In the genomic region with DNA sequence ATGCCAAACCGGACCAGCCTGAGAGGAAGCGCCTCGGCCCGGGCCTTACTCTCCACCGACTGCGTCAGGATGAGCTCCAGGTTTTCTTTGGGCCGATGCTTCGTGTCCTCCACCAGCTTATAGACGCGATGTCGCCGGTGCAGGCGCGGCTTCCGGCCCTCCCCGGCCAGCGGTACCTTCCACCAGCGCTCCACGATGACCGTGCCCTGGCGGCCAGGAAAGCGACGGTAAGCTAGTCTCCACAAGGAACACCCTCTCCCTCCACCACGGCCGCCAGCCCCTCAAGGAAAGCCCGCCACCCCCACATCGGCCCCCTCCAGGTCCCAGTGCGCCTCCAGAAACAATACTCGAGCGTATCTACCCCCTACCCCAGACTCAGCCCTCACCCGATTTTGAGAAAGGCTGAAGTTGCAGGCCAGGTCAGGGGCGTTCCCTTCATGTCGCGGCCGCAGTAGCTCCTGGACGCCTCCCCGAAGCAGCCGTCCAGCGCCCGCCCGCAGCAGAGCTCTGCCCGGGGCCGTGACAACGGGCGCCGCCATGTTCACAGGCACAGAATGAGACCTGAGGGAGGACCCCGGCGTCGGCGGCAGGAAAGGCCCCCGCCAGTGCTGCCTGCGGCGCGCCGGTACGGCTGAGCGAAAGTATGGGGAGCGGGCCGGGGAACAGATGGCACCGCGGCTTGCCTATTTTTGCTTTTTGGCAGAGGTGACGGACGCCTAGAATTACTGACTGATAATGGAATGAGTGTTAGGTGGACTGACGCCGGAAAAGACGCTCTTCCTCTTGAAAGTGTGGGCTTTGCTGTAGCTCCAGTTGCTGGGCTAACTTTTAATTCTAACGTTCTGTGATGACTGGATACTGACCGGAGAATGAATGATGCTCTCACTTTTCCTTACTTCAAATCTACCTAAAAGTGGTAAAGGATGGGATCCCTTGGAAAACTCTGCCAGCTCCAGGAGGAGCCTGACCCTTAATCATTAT, we compare ENCODE assay signal across 8 cellular contexts. TPM values are rescaled to one million over a fixed set of nuclear protein-coding genes. Genes with fewer than 3 reads are reported as not detected.
DNase-seq lines count a peak whose midpoint lies in the region; TF ChIP-seq lines count a peak whose summit lies in the region.

A gene (minus strand): TSS at position 556 of the 981 bp plus-strand sequence. CDS start 17 bp downstream, at position 539.

- in situ Hi-C loops in endometrial microvascular endothelial cells (cut with HindIII; ENCODE audit: inconsistent ontology term, low pct_unique_long_range_greater_than_20kb, low sequenced_read_pairs): no loop called here

- H3K79me2 ChIP-seq in OCI-LY1 (ENCODE audit: insufficient read depth, low read length): no peaks in the 10 kb centered on the region

- peak within 1 kb of the TSS; percentile 88 for H3K4me2 ChIP-seq in OCI-LY1 (ENCODE audit: low read length)

- POLR2A ChIA-PET in CD8-positive, alpha-beta memory T cell (lab: Charles Lee): interaction anchor here (0.5 to 1.9 kb wide), 11 partner anchors 27 to 436 kb away, joined by 3 to 14 read pairs (median 4); a partner anchor contains a TSS

- peak within 1 kb of the TSS; percentile 83 to 98 (median 92) for H3K4me3 Mint-ChIP-seq in CD8-positive, alpha-beta memory T cell

- H4K20me1 ChIP-seq in OCI-LY1 (ENCODE audit: insufficient read depth, low read length): no peaks in the 10 kb centered on the region

- H3K27ac ChIP-seq in CD8-positive, alpha-beta memory T cell (ENCODE audit: low read depth, low read length): peak within 1 kb of the TSS; percentile 86
- H3K27ac ChIP-seq in OCI-LY1 (ENCODE audit: low read depth, low read length, poor library complexity, severe bottlenecking): peak within 1 kb of the TSS; percentile 34

- no peaks in the 10 kb centered on the region for H3K9me3 Mint-ChIP-seq in CD8-positive, alpha-beta memory T cell

- H3K9me2 ChIP-seq in OCI-LY1 (ENCODE audit: low read depth, low read length): no peaks in the 10 kb centered on the region

- peaks cover 12% of the 10 kb centered on the region for H3K4me1 ChIP-seq in CD8-positive, alpha-beta memory T cell (ENCODE audit: insufficient read depth, low read length)
- H3K4me1 ChIP-seq in OCI-LY1 (ENCODE audit: insufficient read depth, low read length, severe bottlenecking): peaks cover 16% of the 10 kb centered on the region

- TF ChIP-seq CTCF in GM20000 (IDR thresholded peaks at IDR 0.05; ENCODE audit: extremely low read depth, missing control alignments) (no peak), OCI-LY1 (IDR thresholded peaks at IDR 0.05; ENCODE audit: low read length) (no peak)

- peaks cover 19 to 29% (median 23%) of the 10 kb centered on the region in 3 donors for H3K4me1 Mint-ChIP-seq in CD8-positive, alpha-beta memory T cell

- peaks cover 21% of the 10 kb centered on the region for H3K36me3 ChIP-seq in CD8-positive, alpha-beta memory T cell (ENCODE audit: insufficient read depth, low read length)
- peaks cover 39% of the 10 kb centered on the region for H3K36me3 ChIP-seq in OCI-LY1 (ENCODE audit: insufficient read depth, low read length)

- H3K27me3 Mint-ChIP-seq in CD8-positive, alpha-beta memory T cell: no peaks in the 10 kb centered on the region

- no peaks in the 10 kb centered on the region for H3K9me3 ChIP-seq in CD8-positive, alpha-beta memory T cell (ENCODE audit: low read length)
- no peaks in the 10 kb centered on the region for H3K9me3 ChIP-seq in OCI-LY1 (ENCODE audit: low read length)

- peaks cover 0 to 51% (median 11%) of the 10 kb centered on the region in 3 donors for H3K36me3 Mint-ChIP-seq in CD8-positive, alpha-beta memory T cell

- peak within 1 kb of the TSS; percentile 94 for H3K9ac ChIP-seq in OCI-LY1 (ENCODE audit: low read length)

- peak within 1 kb of the TSS; percentile 57 for H2AFZ ChIP-seq in OCI-LY1 (ENCODE audit: low read length)

- H3F3A ChIP-seq in OCI-LY1 (ENCODE audit: insufficient read depth, low read length): no peaks in the 10 kb centered on the region

- H3K27ac Mint-ChIP-seq in CD8-positive, alpha-beta memory T cell: peak within 1 kb of the TSS; percentile 84 to 99 (median 98)

- CTCF ChIA-PET in CD8-positive, alpha-beta memory T cell (lab: Charles Lee): interaction anchor here (0.8 to 1.7 kb wide), 5 partner anchors 10 to 115 kb away, joined by 3 to 6 read pairs (median 3); a partner anchor contains a TSS

- peak; percentile 71 to 87 (median 77) for DNase-seq in CD8-positive, alpha-beta memory T cell
- DNase-seq in GM20000 (ENCODE audit: low spot score): peak; percentile 93
- peak in 73 of 76 experiments; percentile 14 to 89 (median 71) for DNase-seq in HUDEP-2 (lab: John Stamatoyannopoulos, UW; ENCODE audit: unreplicated experiment in 76 of 76)
- peak; percentile 66 for DNase-seq in activated CD8-positive, alpha-beta memory T cell treated with anti-CD3 and anti-CD28 coated beads, Interleukin-2, amount 50 U/mL, for 24 hours (ENCODE audit: extremely low read depth)
- DNase-seq in mesenteric fat pad (ENCODE audit: low spot score): peak; percentile 94
- DNase-seq in stimulated activated CD8-positive, alpha-beta memory T cell treated with anti-CD3 and anti-CD28 coated beads, Interleukin-15, amount 100 ng/mL, for 1 hour (ENCODE audit: low read depth): peak; percentile 68

- no peaks in the 10 kb centered on the region for H3K27me3 ChIP-seq in CD8-positive, alpha-beta memory T cell (ENCODE audit: insufficient read depth, low read length, poor library complexity, severe bottlenecking)
- H3K27me3 ChIP-seq in OCI-LY1 (ENCODE audit: insufficient read depth, low read length): no peaks in the 10 kb centered on the region

- H3K4me3 ChIP-seq in CD8-positive, alpha-beta memory T cell (ENCODE audit: low read length): peak within 1 kb of the TSS; percentile 81
- H3K4me3 ChIP-seq in OCI-LY1 (ENCODE audit: low read depth, low read length, poor library complexity, severe bottlenecking): peak within 1 kb of the TSS; percentile 97

RNA-seq across cellular contexts. Expression of the gene that starts here (rescaled TPM):
- 100 to 1,000 TPM; 190 to 195 TPM for total RNA-seq in CD8-positive, alpha-beta memory T cell
- 132 TPM for polyA plus RNA-seq in CD8-positive, alpha-beta memory T cell
- total RNA-seq in endometrial microvascular endothelial cells (ENCODE audit: inconsistent ontology term) (121 TPM), mesenteric fat pad (42.5 TPM)

Comparison
In these comparisons a context has a peak if more than half of its experiments do, and no peak if none do; other contexts are left out.
1. Peak in every context shown above with its lines: DNase-seq, H3K4me3 ChIP-seq and H3K27ac ChIP-seq.